11 cellular contexts compared by ENCODE assay signal in genomic region chr11:43557553-43558031, GRCh38.
A peak's percentile ranks its signal among the peaks of the same experiment; 100 is the strongest.
DNase-seq lines count a peak whose midpoint lies in the region; TF ChIP-seq lines count a peak whose summit lies in the region.
"Had no signal": no experiment of that assay in that cellular context is flagged by ENCODE, and none has a peak within 500 bp of the region (broad histone marks: within the 10 kb centered on the region; RNA-seq: fewer than 3 reads in every experiment).

No MANE protein-coding gene starts in this region.

- intact Hi-C loops in posterior vena cava (cut with DNase I), result no loop called here

- no peak overlapping the region for H3K27ac ChIP-seq in brain microvascular endothelial cell

- in situ Hi-C loops in brain microvascular endothelial cell (cut with HindIII; ENCODE audit: low pct_ligation_motif_present, low sequenced_read_pairs), result no loop called here

- peak; percentile 35 for TF ChIP-seq CTCF in AG10803 (conservative IDR thresholded peaks at IDR 0.05; ENCODE audit: low read length)
- TF ChIP-seq CTCF in brain microvascular endothelial cell (IDR thresholded peaks at IDR 0.05; ENCODE audit: low read depth, low read length, missing control alignments), result peak; percentile 33

- H3K4me3 ChIP-seq in AG10803 (ENCODE audit: low read length), result no peak overlapping the region
- no peak overlapping the region for H3K4me3 ChIP-seq in brain microvascular endothelial cell (ENCODE audit: low read depth, low read length)

- H3K36me3 ChIP-seq in brain microvascular endothelial cell (replicated peaks), result no peaks in the 10 kb centered on the region

- peaks cover 58% of the 10 kb centered on the region for H3K27me3 ChIP-seq in brain microvascular endothelial cell (replicated peaks)

- DNase-seq in AG10803 (ENCODE audit: low read depth) (no peak), Kasumi-1 (lab: John Stamatoyannopoulos, UW) (peak; percentile 23 to 27), brain microvascular endothelial cell (no peak), left kidney (ENCODE audit: low read depth, low spot score) (peak; percentile 62), NCI-H2029 treated with DMSO at 0.1 percent for 48 hours (lab: John Stamatoyannopoulos, UW) (no peak), T-helper 2 cell (no peak), posterior vena cava (ENCODE audit: low spot score) (no peak)
- no peak for DNase-seq in activated CD4-positive, CD25-positive, alpha-beta regulatory T cell (lab: John Stamatoyannopoulos, UW)
- DNase-seq: Calu3; left cardiac atrium; stimulated activated CD8-positive, alpha-beta memory T cell treated with anti-CD3 and anti-CD28 coated beads, Interleukin-4, amount 100 ng/mL, for 48 hours had no signal

Comparison
In these comparisons a context has a peak if more than half of its experiments do, and no peak if none do; other contexts are left out.
1. DNase-seq: peak in Kasumi-1 (2 of 2) and left kidney (single experiment); none in AG10803 (single experiment), brain microvascular endothelial cell (single experiment), NCI-H2029 treated with DMSO at 0.1 percent for 48 hours (single experiment), T-helper 2 cell (0 of 5), activated CD4-positive, CD25-positive, alpha-beta regulatory T cell (0 of 4) and posterior vena cava (single experiment).